Comparison of ENCODE assay signal across 1 cellular context in genomic region chr14:50862171-50862570, GRCh38.
TF ChIP-seq lines count a peak whose summit lies in the region.

No MANE protein-coding gene starts in this region.

TF ChIP-seq in IMR-90, 13 proteins besides CTCF, POLR2A, EP300 and RAD21 (continued from another document):
- TF ChIP-seq USF2 (IDR thresholded peaks at IDR 0.05; ENCODE audit: low read depth, low read length), result no peak
